11 cellular contexts compared by ENCODE assay signal in genomic region chr13:110628477-110628793, GRCh38. TPM values are rescaled to one million over a fixed set of nuclear protein-coding genes. Genes with fewer than 3 reads are reported as not detected.
DNase-seq lines count a peak whose midpoint lies in the region; TF ChIP-seq lines count a peak whose summit lies in the region.
"Had no signal": no experiment of that assay in that cellular context is flagged by ENCODE, and none has a peak within 500 bp of the region (broad histone marks: within the 10 kb centered on the region; RNA-seq: fewer than 3 reads in every experiment).

No MANE protein-coding gene starts in this region.

- peaks cover 83% of the 10 kb centered on the region for H3K79me2 ChIP-seq in SK-N-SH (ENCODE audit: insufficient read depth)
- H3K79me2 ChIP-seq in smooth muscle cell (ENCODE audit: low read depth): peaks cover 62% of the 10 kb centered on the region

- H3K27me3 ChIP-seq in SK-N-SH (ENCODE audit: insufficient read depth) (no peaks in the 10 kb centered on the region), smooth muscle cell (ENCODE audit: low read depth) (no peaks in the 10 kb centered on the region)
- H3K27me3 ChIP-seq: SJSA1 had no signal

- H3K9me2 ChIP-seq in SK-N-SH: no peaks in the 10 kb centered on the region

- POLR2A ChIA-PET in SK-N-SH (lab: Yijun Ruan, JAX): interaction anchor here (1.0 to 1.8 kb wide), 2 partner anchors 13 to 87 kb away, joined by 6 to 7 read pairs; partner anchors contain the start of gene NAXD

- H3K4me1 ChIP-seq in SK-N-SH (ENCODE audit: control insufficient read depth in 1 of 2, insufficient read depth in 2 of 2, low read depth in 1 of 2, low read length in 1 of 2): peaks cover 17 to 26% of the 10 kb centered on the region in 2 experiments
- no peaks in the 10 kb centered on the region for H3K4me1 ChIP-seq in smooth muscle cell (ENCODE audit: low read depth)
- H3K4me1 ChIP-seq: SJSA1 had no signal

- WGBS in SK-N-SH (ENCODE audit: low lambda C conversion rate): 24% methylated on average over 10 of the region's 13 CpGs
- 9% methylated on average over 13 of the region's 13 CpGs for WGBS in smooth muscle cell (ENCODE audit: low lambda C conversion rate)

- TF ChIP-seq CTCF in SK-N-SH (IDR thresholded peaks at IDR 0.05): no peak
- TF ChIP-seq CTCF in smooth muscle cell (IDR thresholded peaks at IDR 0.05; ENCODE audit: borderline replicate concordance, insufficient read depth, poor library complexity, severe bottlenecking): no peak
- TF ChIP-seq CTCF in GM13976 (IDR thresholded peaks at IDR 0.05; ENCODE audit: borderline replicate concordance, control extremely low read depth, extremely low read depth, insufficient read depth, missing control alignments): no peak

- no peak; a peak in 1 of 4 replicates for TF ChIP-seq EP300 in SK-N-SH (IDR thresholded peaks at IDR 0.05; ENCODE audit: borderline replicate concordance in 1 of 2, low read depth in 1 of 2, low read length in 1 of 2)

- H3K9ac ChIP-seq in SK-N-SH: peak overlapping the region; percentile 24; the same call in 1 of the 2 replicates
- H3K9ac ChIP-seq in smooth muscle cell (ENCODE audit: low read depth): peak overlapping the region; percentile 74

- H2AFZ ChIP-seq in SK-N-SH (ENCODE audit: low read depth) (no peak overlapping the region), smooth muscle cell (ENCODE audit: low read depth) (no peak overlapping the region)

- no peak for TF ChIP-seq RAD21 in SK-N-SH (IDR thresholded peaks at IDR 0.05; ENCODE audit: low read length)

- H3K4me2 ChIP-seq in SK-N-SH (peak overlapping the region; percentile 74), smooth muscle cell (peak overlapping the region; percentile 78)

- DNase-seq in SK-N-SH: peak; percentile 84
- no peak for DNase-seq in caudate nucleus (lab: John Stamatoyannopoulos, UW)
- peak; percentile 31 for DNase-seq in iris pigment epithelial cell (ENCODE audit: low read depth)
- DNase-seq in smooth muscle cell (lab: John Stamatoyannopoulos, UW; ENCODE audit: unreplicated experiment): peak; percentile 16
- no peak for DNase-seq in GM13976 (ENCODE audit: low spot score)
- no peak for DNase-seq in GM03348 (ENCODE audit: low spot score)
- DNase-seq in stimulated activated naive CD4-positive, alpha-beta T cell (lab: John Stamatoyannopoulos, UW): no peak
- DNase-seq: amniotic stem cell, mucosa of descending colon, NCI-H2171 had no signal

- CTCF ChIA-PET in SK-N-SH (lab: Yijun Ruan, JAX): interaction anchor here (0.7 to 1.5 kb wide), 8 partner anchors 10 to 173 kb away, joined by 3 to 6 read pairs (median 4); partner anchors contain the start of gene CARS2

- H3K4me3 ChIP-seq in SK-N-SH (ENCODE audit: low read depth in 2 of 2, low read length in 1 of 2): peak overlapping the region; percentile 12 to 15; a peak in 3 of 4 replicates
- H3K4me3 ChIP-seq in smooth muscle cell: peak overlapping the region; percentile 17
- H3K4me3 ChIP-seq: mucosa of descending colon, SJSA1 had no signal

- in situ Hi-C loops in GM13976 (cut with MboI; ENCODE audit: low sequenced_read_pairs, unreplicated experiment): no loop called here

- H3F3A ChIP-seq in SK-N-SH (replicated peaks; ENCODE audit: insufficient read depth) (peaks cover 3% of the 10 kb centered on the region), smooth muscle cell (ENCODE audit: low read depth) (peaks cover 20% of the 10 kb centered on the region)

- H4K20me1 ChIP-seq in SK-N-SH (ENCODE audit: insufficient read depth): peaks cover 28% of the 10 kb centered on the region
- H4K20me1 ChIP-seq in smooth muscle cell (ENCODE audit: low read depth): peaks cover 97% of the 10 kb centered on the region

- H3K36me3 ChIP-seq in SK-N-SH (replicated peaks in 1 of 2; ENCODE audit: control insufficient read depth in 1 of 2, insufficient read depth in 2 of 2, low read length in 1 of 2): peaks cover 5 to 31% of the 10 kb centered on the region in 2 experiments
- no peaks in the 10 kb centered on the region for H3K36me3 ChIP-seq in smooth muscle cell (ENCODE audit: low read depth)

- peak overlapping the region; percentile 77 to 84 for H3K27ac ChIP-seq in SK-N-SH (ENCODE audit: low read depth in 2 of 2, low read length in 1 of 2)
- H3K27ac ChIP-seq in caudate nucleus (ENCODE audit: low read depth, low read length): peak overlapping the region; percentile 41
- H3K27ac ChIP-seq in smooth muscle cell (ENCODE audit: low read depth): peak overlapping the region; percentile 94
- H3K27ac ChIP-seq: SJSA1 had no signal

- no peaks in the 10 kb centered on the region for H3K9me3 ChIP-seq in SK-N-SH
- no peaks in the 10 kb centered on the region for H3K9me3 ChIP-seq in smooth muscle cell (replicated peaks; ENCODE audit: low read depth)
- H3K9me3 ChIP-seq: mucosa of descending colon, SJSA1 had no signal

TF ChIP-seq in SK-N-SH, 30 proteins besides CTCF, POLR2A, EP300 and RAD21 (continues in another document):
- TF ChIP-seq PBX3 (IDR thresholded peaks at IDR 0.05) (peak; percentile 83), GATA2 (CRISPR knock-in tag; IDR thresholded peaks at IDR 0.05) (no peak), SMC3 (IDR thresholded peaks at IDR 0.05; ENCODE audit: low read depth, low read length) (no peak), USF2 (IDR thresholded peaks at IDR 0.05; ENCODE audit: borderline replicate concordance, low read depth, low read length) (no peak), TCF12 (IDR thresholded peaks at IDR 0.05) (peak; percentile 91), NFIC (IDR thresholded peaks at IDR 0.05; ENCODE audit: borderline replicate concordance) (peak; percentile 44; the same call in 1 of the 2 replicates), POLR2AphosphoS5 (IDR thresholded peaks at IDR 0.05; ENCODE audit: low read depth, low read length) (no peak), TAF1 (IDR thresholded peaks at IDR 0.05; ENCODE audit: borderline replicate concordance, low read depth, low read length) (no peak), TEAD4 (IDR thresholded peaks at IDR 0.05; ENCODE audit: borderline replicate concordance, insufficient read depth) (no peak), ZBTB33 (IDR thresholded peaks at IDR 0.05; ENCODE audit: borderline replicate concordance, low read depth) (no peak), MXI1 (IDR thresholded peaks at IDR 0.05; ENCODE audit: low read depth, low read length) (peak; percentile 31; the same call in 1 of the 2 replicates), RFX5 (IDR thresholded peaks at IDR 0.05; ENCODE audit: low read length) (no peak), EZH2phosphoT487 (IDR thresholded peaks at IDR 0.05; ENCODE audit: borderline replicate concordance, low read depth) (no peak), NRF1 (IDR thresholded peaks at IDR 0.05; ENCODE audit: low read depth, low read length) (no peak), MAX (IDR thresholded peaks at IDR 0.05; ENCODE audit: low read depth) (peak; percentile 80)

RNA-seq across cellular contexts. Expression of gene NAXD, which starts 13.1 kb away (rescaled TPM):
- polyA plus RNA-seq in SK-N-SH (2012; rRNA removed): 32.4 and 39.8 TPM in 2 replicates
- 19.9 and 25.5 TPM in 2 replicates for polyA plus RNA-seq in SK-N-SH (2012; cell fraction: cytosol; rRNA removed)
- polyA plus RNA-seq in SK-N-SH (2012; cell fraction: nucleus; rRNA removed): 97.8 and 104 TPM in 2 replicates
- total RNA-seq in smooth muscle cell: 16.9 and 22.3 TPM in 2 replicates
- 28.8 and 30.9 TPM in 2 replicates for polyA plus RNA-seq in smooth muscle cell

Comparison
In these comparisons a context has a peak if more than half of its experiments do, and no peak if none do; other contexts are left out.
1. DNase-seq: peak in SK-N-SH (single experiment), iris pigment epithelial cell (single experiment) and smooth muscle cell (single experiment); none in caudate nucleus (0 of 61), GM13976 (single experiment), GM03348 (single experiment) and stimulated activated naive CD4-positive, alpha-beta T cell (0 of 6).
2. H3K27ac ChIP-seq: peak in every context shown above with its lines; median percentile 94 in smooth muscle cell; 80 in SK-N-SH; 41 in caudate nucleus.